1 cellular context compared by ENCODE assay signal in the genomic region with DNA sequence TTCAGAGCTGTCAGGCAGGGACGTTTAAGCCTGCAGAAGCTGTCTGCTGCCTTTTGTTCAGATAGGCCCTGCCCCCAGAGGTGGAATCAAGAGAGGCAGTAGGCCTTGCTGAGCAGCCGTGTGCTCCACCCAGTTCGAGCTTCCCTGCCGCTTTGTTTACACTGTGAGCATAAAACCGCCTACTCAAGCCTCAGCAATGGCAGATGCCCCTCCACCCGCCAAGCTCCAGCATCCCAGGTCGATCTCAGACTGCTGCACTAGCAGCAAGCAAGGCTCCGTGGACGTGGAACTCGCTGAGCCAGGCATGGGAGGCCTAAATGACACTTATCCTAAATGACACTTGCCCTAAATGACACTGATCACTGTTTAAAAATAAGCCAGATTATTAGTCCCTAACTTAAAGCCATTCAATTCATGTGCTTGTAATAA.
TF ChIP-seq lines count a peak whose summit lies in the region.

No MANE protein-coding gene starts in this region.

TF ChIP-seq in K562, 482 proteins besides CTCF, POLR2A, EP300 and RAD21 (continued from another document and continues in another):
- TF ChIP-seq, protein P1, sequence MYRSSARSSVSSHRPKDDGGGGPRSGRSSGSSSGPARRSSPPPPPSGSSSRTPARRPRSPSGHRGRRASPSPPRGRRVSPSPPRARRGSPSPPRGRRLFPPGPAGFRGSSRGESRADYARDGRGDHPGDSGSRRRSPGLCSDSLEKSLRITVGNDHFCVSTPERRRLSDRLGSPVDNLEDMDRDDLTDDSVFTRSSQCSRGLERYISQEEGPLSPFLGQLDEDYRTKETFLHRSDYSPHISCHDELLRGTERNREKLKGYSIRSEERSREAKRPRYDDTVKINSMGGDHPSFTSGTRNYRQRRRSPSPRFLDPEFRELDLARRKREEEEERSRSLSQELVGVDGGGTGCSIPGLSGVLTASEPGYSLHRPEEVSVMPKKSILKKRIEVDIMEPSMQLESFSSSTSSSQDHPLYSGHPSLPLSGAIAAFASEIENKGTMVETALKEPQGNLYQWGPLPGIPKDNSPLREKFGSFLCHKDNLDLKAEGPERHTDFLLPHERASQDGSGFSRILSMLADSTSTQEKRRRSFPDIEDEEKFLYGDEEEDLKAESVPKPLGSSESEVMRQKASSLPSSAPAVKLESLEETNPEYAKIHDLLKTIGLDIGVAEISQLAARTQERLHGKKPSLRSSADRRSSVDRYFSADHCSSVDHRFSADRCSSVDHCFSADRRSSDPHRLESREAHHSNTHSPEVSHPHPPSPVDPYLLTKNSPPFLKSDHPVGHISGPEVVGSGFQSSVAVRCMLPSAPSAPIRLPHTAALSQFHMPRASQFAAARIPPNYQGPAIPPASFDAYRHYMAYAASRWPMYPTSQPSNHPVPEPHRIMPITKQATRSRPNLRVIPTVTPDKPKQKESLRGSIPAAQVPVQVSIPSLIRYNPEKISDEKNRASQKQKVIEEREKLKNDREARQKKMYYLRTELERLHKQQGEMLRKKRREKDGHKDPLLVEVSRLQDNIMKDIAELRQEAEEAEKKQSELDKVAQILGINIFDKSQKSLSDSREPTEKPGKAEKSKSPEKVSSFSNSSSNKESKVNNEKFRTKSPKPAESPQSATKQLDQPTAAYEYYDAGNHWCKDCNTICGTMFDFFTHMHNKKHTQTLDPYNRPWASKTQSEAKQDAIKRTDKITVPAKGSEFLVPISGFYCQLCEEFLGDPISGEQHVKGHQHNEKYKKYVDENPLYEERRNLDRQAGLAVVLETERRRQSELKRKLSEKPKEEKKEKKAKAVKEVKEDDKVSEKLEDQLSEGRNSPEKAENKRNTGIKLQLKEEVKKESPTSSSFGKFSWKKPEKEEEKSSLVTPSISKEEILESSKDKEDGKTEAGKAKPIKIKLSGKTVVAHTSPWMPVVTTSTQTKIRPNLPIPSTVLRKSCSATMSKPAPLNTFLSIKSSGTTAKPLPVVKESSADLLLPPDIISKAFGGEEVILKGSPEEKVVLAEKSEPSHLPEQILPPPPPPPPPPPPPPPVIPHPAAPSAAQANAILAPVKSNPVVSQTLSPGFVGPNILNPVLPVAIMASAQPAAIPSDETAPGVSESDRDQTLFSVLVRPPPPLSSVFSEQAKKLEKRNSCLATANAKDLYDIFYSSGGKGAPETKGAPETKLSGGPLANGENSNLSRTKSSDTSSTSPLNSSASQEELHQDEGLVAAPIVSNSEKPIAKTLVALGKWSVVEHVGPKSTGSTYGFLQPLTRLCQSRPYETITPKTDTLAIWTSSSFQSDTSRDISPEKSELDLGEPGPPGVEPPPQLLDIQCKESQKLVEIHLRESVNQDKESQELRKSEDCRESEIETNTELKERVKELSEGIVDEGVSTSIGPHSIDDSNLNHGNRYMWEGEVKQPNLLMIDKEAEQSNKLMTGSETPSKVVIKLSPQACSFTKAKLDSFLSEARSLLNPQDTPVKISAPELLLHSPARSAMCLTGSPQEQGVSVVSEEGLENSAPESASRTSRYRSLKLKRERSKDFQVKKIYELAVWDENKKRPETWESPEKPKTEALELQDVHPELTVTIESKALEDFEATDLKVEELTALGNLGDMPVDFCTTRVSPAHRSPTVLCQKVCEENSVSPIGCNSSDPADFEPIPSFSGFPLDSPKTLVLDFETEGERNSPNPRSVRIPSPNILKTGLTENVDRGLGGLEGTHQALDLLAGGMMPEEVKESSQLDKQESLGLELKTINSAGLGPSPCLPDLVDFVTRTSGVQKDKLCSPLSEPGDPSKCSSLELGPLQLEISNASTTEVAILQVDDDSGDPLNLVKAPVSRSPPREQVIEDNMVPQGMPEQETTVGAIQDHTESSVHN (IDR thresholded peaks at IDR 0.05; ENCODE audit: borderline replicate concordance in 1 of 2, low read depth in 1 of 2): no peak
- TF ChIP-seq ETV1 (tag; conservative IDR thresholded peaks at IDR 0.05; ENCODE audit: low read depth) (no peak), TGIF2 (CRISPR knock-in tag; IDR thresholded peaks at IDR 0.05) (no peak), E2F3 (CRISPR knock-in tag; IDR thresholded peaks at IDR 0.05) (no peak), FOS (IDR thresholded peaks at IDR 0.05; ENCODE audit: extremely low read depth, insufficient read length) (no peak), COPS2 (conservative IDR thresholded peaks at IDR 0.05) (no peak), XRCC5 (IDR thresholded peaks at IDR 0.05; ENCODE audit: low read depth, low read length) (no peak), HMBOX1 (IDR thresholded peaks at IDR 0.05) (no peak), BACH1 (tag; IDR thresholded peaks at IDR 0.05) (no peak), NCOA6 (IDR thresholded peaks at IDR 0.05) (no peak), ZNF274 (IDR thresholded peaks at IDR 0.05; ENCODE audit: borderline replicate concordance, low read depth, low read length) (no peak), KLF13 (tag; IDR thresholded peaks at IDR 0.05; ENCODE audit: borderline replicate concordance, low read depth) (no peak), SRSF9 (IDR thresholded peaks at IDR 0.05; ENCODE audit: borderline replicate concordance, low read depth, low read length) (no peak), ELF4 (CRISPR knock-in tag; IDR thresholded peaks at IDR 0.05) (peak; percentile 64; the same call in 1 of the 2 replicates), RREB1 (CRISPR knock-in tag; IDR thresholded peaks at IDR 0.05) (peak; percentile 75; the same call in 1 of the 2 replicates), BCOR (IDR thresholded peaks at IDR 0.05) (no peak), RUNX1 (IDR thresholded peaks at IDR 0.05; ENCODE audit: low read depth) (no peak), BHLHE40 (IDR thresholded peaks at IDR 0.05; ENCODE audit: low read length) (peak; percentile 38; the same call in 1 of the 2 replicates), MAFK (IDR thresholded peaks at IDR 0.05; ENCODE audit: low read length) (0 out of 2 replicates have a peak, but pooled peaks have one; percentile 10), ZNF639 (CRISPR knock-in tag; conservative IDR thresholded peaks at IDR 0.05 in 1 of 2, IDR thresholded peaks at IDR 0.05 in 1 of 2) (no peak), ATF4 (CRISPR knock-in tag; IDR thresholded peaks at IDR 0.05) (0 out of 2 replicates have a peak, but pooled peaks have one; percentile 15), ZNF311 (CRISPR knock-in tag; IDR thresholded peaks at IDR 0.05) (no peak), ZNF655 (CRISPR knock-in tag; IDR thresholded peaks at IDR 0.05) (no peak), ZNF583 (CRISPR knock-in tag; IDR thresholded peaks at IDR 0.05) (0 out of 2 replicates have a peak, but pooled peaks have one; percentile 67)
- TF ChIP-seq, protein P2, sequence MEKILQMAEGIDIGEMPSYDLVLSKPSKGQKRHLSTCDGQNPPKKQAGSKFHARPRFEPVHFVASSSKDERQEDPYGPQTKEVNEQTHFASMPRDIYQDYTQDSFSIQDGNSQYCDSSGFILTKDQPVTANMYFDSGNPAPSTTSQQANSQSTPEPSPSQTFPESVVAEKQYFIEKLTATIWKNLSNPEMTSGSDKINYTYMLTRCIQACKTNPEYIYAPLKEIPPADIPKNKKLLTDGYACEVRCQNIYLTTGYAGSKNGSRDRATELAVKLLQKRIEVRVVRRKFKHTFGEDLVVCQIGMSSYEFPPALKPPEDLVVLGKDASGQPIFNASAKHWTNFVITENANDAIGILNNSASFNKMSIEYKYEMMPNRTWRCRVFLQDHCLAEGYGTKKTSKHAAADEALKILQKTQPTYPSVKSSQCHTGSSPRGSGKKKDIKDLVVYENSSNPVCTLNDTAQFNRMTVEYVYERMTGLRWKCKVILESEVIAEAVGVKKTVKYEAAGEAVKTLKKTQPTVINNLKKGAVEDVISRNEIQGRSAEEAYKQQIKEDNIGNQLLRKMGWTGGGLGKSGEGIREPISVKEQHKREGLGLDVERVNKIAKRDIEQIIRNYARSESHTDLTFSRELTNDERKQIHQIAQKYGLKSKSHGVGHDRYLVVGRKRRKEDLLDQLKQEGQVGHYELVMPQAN (IDR thresholded peaks at IDR 0.05; ENCODE audit: borderline replicate concordance): no peak
- TF ChIP-seq, protein P3, sequence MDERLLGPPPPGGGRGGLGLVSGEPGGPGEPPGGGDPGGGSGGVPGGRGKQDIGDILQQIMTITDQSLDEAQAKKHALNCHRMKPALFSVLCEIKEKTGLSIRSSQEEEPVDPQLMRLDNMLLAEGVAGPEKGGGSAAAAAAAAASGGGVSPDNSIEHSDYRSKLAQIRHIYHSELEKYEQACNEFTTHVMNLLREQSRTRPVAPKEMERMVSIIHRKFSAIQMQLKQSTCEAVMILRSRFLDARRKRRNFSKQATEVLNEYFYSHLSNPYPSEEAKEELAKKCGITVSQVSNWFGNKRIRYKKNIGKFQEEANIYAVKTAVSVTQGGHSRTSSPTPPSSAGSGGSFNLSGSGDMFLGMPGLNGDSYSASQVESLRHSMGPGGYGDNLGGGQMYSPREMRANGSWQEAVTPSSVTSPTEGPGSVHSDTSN (CRISPR knock-in tag; IDR thresholded peaks at IDR 0.05; ENCODE audit: low read depth): no peak
- TF ChIP-seq, protein P3 (tag; conservative IDR thresholded peaks at IDR 0.05; ENCODE audit: low read depth): no peak
